ENCODE assay signal across 8 cellular contexts in the genomic region with DNA sequence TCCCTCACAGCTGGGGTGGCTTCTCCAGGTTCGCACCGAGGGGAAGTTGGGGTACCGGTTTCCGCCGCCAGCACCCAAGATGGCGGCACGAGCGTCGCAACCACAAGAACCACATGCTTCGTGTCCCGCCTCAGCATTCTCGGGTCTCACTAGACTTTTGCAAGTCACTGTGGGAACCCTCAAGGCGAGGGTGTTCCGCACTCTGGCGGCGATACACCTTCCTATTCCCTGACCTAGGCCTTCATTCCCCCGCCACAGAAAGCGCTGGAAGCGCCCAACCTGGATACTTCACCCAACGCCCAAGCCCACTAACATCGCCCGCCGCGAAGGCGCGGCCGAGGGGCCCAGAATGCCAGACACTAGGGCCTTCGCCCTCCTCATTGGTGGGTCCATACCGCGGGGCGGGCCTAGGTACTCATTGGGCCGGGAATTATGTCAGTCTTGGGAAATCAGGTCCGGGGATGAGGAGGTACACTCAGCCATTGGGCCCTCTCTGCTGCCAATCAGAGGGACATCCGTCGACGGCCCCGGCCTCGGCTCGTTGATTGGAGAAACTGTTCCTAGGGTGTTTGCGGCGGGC. TPM values are rescaled to one million over a fixed set of nuclear protein-coding genes. Genes with fewer than 3 reads are reported as not detected.
A peak's percentile ranks its signal among the peaks of the same experiment; 100 is the strongest.
DNase-seq lines count a peak whose midpoint lies in the region; ATAC-seq and TF ChIP-seq lines count a peak whose summit lies in the region.

No MANE protein-coding gene starts in this region.

- peak overlapping the region; percentile 98 for H3K4me3 Mint-ChIP-seq in T-helper 2 cell treated with Interferon-gamma antibody and Interleukin-4, amounts not matched to agents 5 μg/mL and 100 μg/mL, for 36 hours

- under 1% methylated on average over 41 of the region's 41 CpGs for WGBS in right cardiac atrium

- H3K27ac ChIP-seq in ascending aorta (peak overlapping the region; percentile 90 to 95), right cardiac atrium (ENCODE audit: low read length) (peak overlapping the region; percentile 98), uterus (peak overlapping the region; percentile 98)

- H3K36me3 ChIP-seq in ascending aorta (peaks cover 0 to 8% of the 10 kb centered on the region in 2 donors), uterus (no peaks in the 10 kb centered on the region)

- peak; percentile 96 for TF ChIP-seq POLR2A in GM18505 (IDR thresholded peaks at IDR 0.05; ENCODE audit: borderline replicate concordance, extremely low read depth, insufficient read depth, insufficient read length)
- peak; percentile 47 to 62 for TF ChIP-seq POLR2A in uterus (IDR thresholded peaks at IDR 0.05)

- no peaks in the 10 kb centered on the region for H3K9me3 ChIP-seq in ascending aorta
- no peaks in the 10 kb centered on the region for H3K9me3 ChIP-seq in right cardiac atrium (ENCODE audit: control insufficient read depth, low read length)
- H3K9me3 ChIP-seq in uterus = no peaks in the 10 kb centered on the region

- intact Hi-C loops in ascending aorta (cut with DNase I) (loop anchor here (1.0 to 2.0 kb wide), 4 partner anchors 17 to 78 kb away; a partner anchor contains a TSS), right cardiac atrium (cut with DNase I) (no loop called here), uterus (cut with DNase I; ENCODE audit: low total_unique reads) (no loop called here)

- ATAC-seq in GM18505 (IDR thresholded peaks at IDR 0.05; ENCODE audit: unreplicated experiment) (peak; percentile 88), HG02970 (IDR thresholded peaks at IDR 0.05; ENCODE audit: low FRiP score, unreplicated experiment) (peak; percentile 87), right cardiac atrium (peak; percentile 94)

- TF ChIP-seq CTCF in ascending aorta (IDR thresholded peaks at IDR 0.05) = no peak
- peak in 2 of 4 experiments; percentile 10 to 14 for TF ChIP-seq CTCF in uterus (IDR thresholded peaks at IDR 0.05)

- peaks cover 21% of the 10 kb centered on the region for H3K36me3 Mint-ChIP-seq in T-helper 2 cell treated with Interferon-gamma antibody and Interleukin-4, amounts not matched to agents 5 μg/mL and 100 μg/mL, for 36 hours (ENCODE audit: low read depth)

- H3K27me3 ChIP-seq in ascending aorta (no peaks in the 10 kb centered on the region), right cardiac atrium (ENCODE audit: control insufficient read depth, insufficient read depth) (no peaks in the 10 kb centered on the region), uterus (no peaks in the 10 kb centered on the region)

- H3K4me1 ChIP-seq in ascending aorta = peaks cover 26 to 40% of the 10 kb centered on the region in 2 donors
- peaks cover 22% of the 10 kb centered on the region for H3K4me1 ChIP-seq in right cardiac atrium (ENCODE audit: control insufficient read depth, insufficient read depth, low read length)
- H3K4me1 ChIP-seq in uterus = peaks cover 13 to 25% of the 10 kb centered on the region in 2 donors

- H3K4me3 ChIP-seq in ascending aorta (peak overlapping the region; percentile 63 to 88), right cardiac atrium (ENCODE audit: low read length) (peak overlapping the region; percentile 71), uterus (peak overlapping the region; percentile 83 to 84)

- peak overlapping the region; percentile 98 for H3K27ac Mint-ChIP-seq in T-helper 2 cell treated with Interferon-gamma antibody and Interleukin-4, amounts not matched to agents 5 μg/mL and 100 μg/mL, for 36 hours

- peaks cover 39% of the 10 kb centered on the region for H3K4me1 Mint-ChIP-seq in T-helper 2 cell treated with Interferon-gamma antibody and Interleukin-4, amounts not matched to agents 5 μg/mL and 100 μg/mL, for 36 hours (ENCODE audit: low read depth)

- no peaks in the 10 kb centered on the region for H3K9me3 Mint-ChIP-seq in T-helper 2 cell treated with Interferon-gamma antibody and Interleukin-4, amounts not matched to agents 5 μg/mL and 100 μg/mL, for 36 hours

- DNase-seq in NCI-H187 treated with DMSO at 0.1 percent for 48 hours (lab: John Stamatoyannopoulos, UW) = peak; percentile 96
- peak; percentile 98 for DNase-seq in T-helper 2 cell treated with Interferon-gamma antibody and Interleukin-4, amounts not matched to agents 5 μg/mL and 100 μg/mL, for 36 hours (ENCODE audit: low spot score)
- DNase-seq in ascending aorta (ENCODE audit: low spot score in 2 of 2) = peak; percentile 99 to 100
- peak; percentile 99 to 100 (median 99) for DNase-seq in right cardiac atrium
- peak; percentile 99 for DNase-seq in pulmonary artery endothelial cell (ENCODE audit: low read depth, low spot score)
- peak; percentile 98 to 100 for DNase-seq in uterus

- H3K27me3 Mint-ChIP-seq in T-helper 2 cell treated with Interferon-gamma antibody and Interleukin-4, amounts not matched to agents 5 μg/mL and 100 μg/mL, for 36 hours (ENCODE audit: low read depth) = no peaks in the 10 kb centered on the region

RNA-seq across cellular contexts. Expression of a gene that starts 0.3 kb away (rescaled TPM):
- total RNA-seq in ascending aorta (114 TPM), right cardiac atrium (100 to 1,000 TPM; 603 to 811 (median 785) TPM), pulmonary artery endothelial cell (105 and 121 TPM in 2 replicates), uterus (100 to 1,000 TPM in 2 of 4 donors, 10 to 100 TPM in 2; 85.6 to 323 (median 176) TPM)
- 661 TPM for polyA plus RNA-seq in right cardiac atrium

RNA-seq across cellular contexts. Expression of a gene that starts 10.2 kb away (rescaled TPM):
- total RNA-seq in ascending aorta = 155 TPM
- total RNA-seq in right cardiac atrium = 10 to 100 TPM; 51.8 to 74.8 (median 68.4) TPM
- polyA plus RNA-seq in right cardiac atrium = 55.4 TPM
- 6.3 and 7.4 TPM in 2 replicates for total RNA-seq in pulmonary artery endothelial cell
- total RNA-seq in uterus = 10 to 100 TPM; 12.9 to 82.7 (median 35.3) TPM

RNA-seq across cellular contexts. Expression of a gene that starts 53.4 kb away (rescaled TPM):
- total RNA-seq in ascending aorta = 20.2 TPM
- 10 to 100 TPM; 29.2 to 37.9 (median 34.5) TPM for total RNA-seq in right cardiac atrium
- 31.1 TPM for polyA plus RNA-seq in right cardiac atrium
- 57.9 and 74.0 TPM in 2 replicates for total RNA-seq in pulmonary artery endothelial cell
- total RNA-seq in uterus = 100 to 1,000 TPM in 2 of 4 donors, 10 to 100 TPM in 2; 47.1 to 132 (median 81.3) TPM

RNA-seq across cellular contexts. Expression of a gene that starts 59.7 kb away (rescaled TPM):
- 6.6 TPM for total RNA-seq in ascending aorta
- total RNA-seq in right cardiac atrium = 10 to 100 TPM; 10.4 to 16.6 (median 13.2) TPM
- 7.5 TPM for polyA plus RNA-seq in right cardiac atrium
- 15.2 and 15.7 TPM in 2 replicates for total RNA-seq in pulmonary artery endothelial cell
- total RNA-seq in uterus = 10 to 100 TPM in 3 of 4 donors, under 1 TPM in 1; 0.77 to 20.6 (median 14.8) TPM

Comparison
In these comparisons a context has a peak if more than half of its experiments do, and no peak if none do; other contexts are left out.
1. Peak in every context shown above with its lines: DNase-seq, ATAC-seq, H3K4me3 ChIP-seq and H3K27ac ChIP-seq.